Comparison of ENCODE assay signal across 8 cellular contexts in genomic region chr1:169494343-169494742, GRCh38.
"Had no signal": no experiment of that assay in that cellular context is flagged by ENCODE, and none has a peak within 500 bp of the region (broad histone marks: within the 10 kb centered on the region; RNA-seq: fewer than 3 reads in every experiment).

No MANE protein-coding gene starts in this region.

- H3K9me3 Mint-ChIP-seq: HFFc6 had no signal

- H3K4me1 ChIP-seq: HAP-1 had no signal

- H3K36me3 ChIP-seq: HAP-1 had no signal

- H3K4me1 Mint-ChIP-seq: IgD-negative memory B cell had no signal

- DNase-seq: GOT3, H7, HFFc6, KBM-7 had no signal

- H3K4me3 Mint-ChIP-seq: HFFc6, IgD-negative memory B cell had no signal

- H3K36me3 Mint-ChIP-seq: IgD-negative memory B cell had no signal

- H3K27ac ChIP-seq: GM23248, HL-60 had no signal

- H3K9me3 ChIP-seq: HAP-1 had no signal

- H3K4me3 ChIP-seq: GM23248, HAP-1 had no signal

- H3K27ac Mint-ChIP-seq: HFFc6, IgD-negative memory B cell had no signal
